Comparison of ENCODE assay signal across 35 cellular contexts in genomic region chr7:148609045-148609725, GRCh38. TPM values are rescaled to one million over a fixed set of nuclear protein-coding genes. Genes with fewer than 3 reads are reported as not detected.
A peak's percentile ranks its signal among the peaks of the same experiment; 100 is the strongest.
DNase-seq lines count a peak whose midpoint lies in the region; ATAC-seq and TF ChIP-seq lines count a peak whose summit lies in the region.
"Had no signal": no experiment of that assay in that cellular context is flagged by ENCODE, and none has a peak within 500 bp of the region (broad histone marks: within the 10 kb centered on the region; RNA-seq: fewer than 3 reads in every experiment).

No MANE protein-coding gene starts in this region.

- no CpG with 5 or more reads among the region's 3 CpGs for WGBS in mesodermal cell (ENCODE audit: insufficient coverage in 2 of 2), 2 experiments

- H3K27ac ChIP-seq in mesodermal cell (ENCODE audit: low read depth, low read length, severe bottlenecking): peak overlapping the region; percentile 20
- H3K27ac ChIP-seq: BLaER1 treated with 17β-estradiol and CSF1 and Interleukin-3, amounts not matched to agents 10 nM and 100 nM; Peyer's patch; upper lobe of left lung; WERI-Rb-1 had no signal

- peak; percentile 37 for DNase-seq in NCI-H1092 (lab: John Stamatoyannopoulos, UW)
- DNase-seq in NCI-H446 treated with DMSO at 0.1 percent for 48 hours (lab: John Stamatoyannopoulos, UW): peak; percentile 39
- peak; percentile 51 for DNase-seq in choroid plexus epithelial cell (ENCODE audit: low read depth)
- DNase-seq in stimulated activated CD4-positive, alpha-beta T cell treated with anti-CD3 and anti-CD28 coated beads, Interleukin-2, amount 100 ng/mL, for 24 hours: no peak
- no peak for DNase-seq in DMS53 (lab: John Stamatoyannopoulos, UW)
- no peak for DNase-seq in activated naive CD4-positive, alpha-beta T cell treated with anti-CD3 and anti-CD28 coated beads, Interleukin-2, amount 50 U/mL, for 16 hours
- DNase-seq: activated CD4-positive, alpha-beta T cell treated with anti-CD3 and anti-CD28 coated beads for 4 hours; activated effector memory CD4-positive, alpha-beta T cell treated with Interleukin-2 at 50 U/mL for 16 hours; anterior cingulate cortex; Caco-2; central memory CD4-positive, alpha-beta T cell; DMS79; endodermal cell; GDM1; immature natural killer cell; Kasumi-1; left colon; NCI-H146; NCI-H2227 treated with DMSO at 0.1 percent for 48 hours; NCI-H69; Peyer's patch; SHP77; stimulated activated CD4-positive, alpha-beta T cell treated with anti-CD3 and anti-CD28 coated beads, Interleukin-15, amount 100 ng/mL, for 24 hours; substantia nigra; T-helper 9 cell; upper lobe of left lung; WERI-Rb-1 had no signal

- no peak for ATAC-seq in HG02763 (IDR thresholded peaks at IDR 0.05; ENCODE audit: unreplicated experiment)
- ATAC-seq: esophagus mucosa; HCT116; left colon; stimulated activated effector memory CD8-positive, alpha-beta T cell treated with anti-CD3 and anti-CD28 coated beads, Interleukin-12 subunit alpha, Interleukin-12 subunit beta, amount 100 ng/mL, for 72 hours had no signal

- no peaks in the 10 kb centered on the region for H3K36me3 ChIP-seq in mesodermal cell (ENCODE audit: control insufficient read depth, insufficient read depth, low read length)
- H3K36me3 ChIP-seq: BLaER1 treated with 17β-estradiol and CSF1 and Interleukin-3, amounts not matched to agents 10 nM and 100 nM; Peyer's patch; upper lobe of left lung; WERI-Rb-1 had no signal

- peaks cover 10% of the 10 kb centered on the region for H3K4me1 ChIP-seq in mesodermal cell (ENCODE audit: control insufficient read depth, insufficient read depth, low read length, poor library complexity, severe bottlenecking)
- H3K4me1 ChIP-seq: BLaER1 treated with 17β-estradiol and CSF1 and Interleukin-3, amounts not matched to agents 10 nM and 100 nM; Peyer's patch; upper lobe of left lung had no signal

- no peak overlapping the region for H3K4me3 ChIP-seq in choroid plexus epithelial cell (ENCODE audit: low read depth, low read length)
- no peak overlapping the region for H3K4me3 ChIP-seq in mesodermal cell (ENCODE audit: extremely low read depth, insufficient read depth, low read length, poor library complexity, severe bottlenecking)
- H3K4me3 ChIP-seq: BLaER1 treated with 17β-estradiol and CSF1 and Interleukin-3, amounts not matched to agents 10 nM and 100 nM; Peyer's patch; upper lobe of left lung had no signal

- H3K9me3 ChIP-seq in mesodermal cell (ENCODE audit: control insufficient read depth, low read length): peaks cover 5% of the 10 kb centered on the region
- H3K9me3 ChIP-seq: Peyer's patch had no signal

- no peak for TF ChIP-seq CTCF in choroid plexus epithelial cell (conservative IDR thresholded peaks at IDR 0.05; ENCODE audit: low read depth, low read length)

RNA-seq across cellular contexts. Expression of gene C7orf33, which starts 18.6 kb away (rescaled TPM):
- not detected for polyA plus RNA-seq in mesodermal cell (2013, experiment 1 of 2)
- not detected for polyA plus RNA-seq in mesodermal cell (2013, experiment 2 of 2)
- polyA plus RNA-seq: AG04450, immature natural killer cell, neural cell had no signal

Comparison
In these comparisons a context has a peak if more than half of its experiments do, and no peak if none do; other contexts are left out.
1. DNase-seq: peak in NCI-H1092 (single experiment), NCI-H446 treated with DMSO at 0.1 percent for 48 hours (single experiment) and choroid plexus epithelial cell (single experiment); none in stimulated activated CD4-positive, alpha-beta T cell treated with anti-CD3 and anti-CD28 coated beads, Interleukin-2, amount 100 ng/mL, for 24 hours (0 of 2), DMS53 (single experiment) and activated naive CD4-positive, alpha-beta T cell treated with anti-CD3 and anti-CD28 coated beads, Interleukin-2, amount 50 U/mL, for 16 hours (single experiment).